In genomic region chr5:143445726-143446125, GRCh38 we compare ENCODE assay signal across 2 cellular contexts.
A peak's percentile ranks its signal among the peaks of the same experiment; 100 is the strongest.
TF ChIP-seq lines count a peak whose summit lies in the region.

No MANE protein-coding gene starts in this region.

TF ChIP-seq in HEK293, 187 proteins besides CTCF, POLR2A, EP300 and RAD21 (continued from another document):
- TF ChIP-seq ZNF362 (tag by site-specific recombination; IDR thresholded peaks at IDR 0.05) = 0 out of 2 replicates have a peak, but pooled peaks have one; percentile 16
- TF ChIP-seq BCL11A (tag by site-specific recombination; IDR thresholded peaks at IDR 0.05; ENCODE audit: low read depth) = no peak
- 0 out of 2 replicates have a peak, but pooled peaks have one; percentile 15 for TF ChIP-seq ZBTB44 (tag by site-specific recombination; IDR thresholded peaks at IDR 0.05)
- no peak for TF ChIP-seq ZSCAN23 (tag by site-specific recombination; IDR thresholded peaks at IDR 0.05)

TF ChIP-seq in WTC11, 78 proteins besides CTCF, POLR2A, EP300 and RAD21 (continued from another document):
- no peak for TF ChIP-seq USF2 (CRISPR knock-in tag; IDR thresholded peaks at IDR 0.05)
- no peak for TF ChIP-seq AFF4 (CRISPR knock-in tag; IDR thresholded peaks at IDR 0.05; ENCODE audit: borderline replicate concordance)
- no peak for TF ChIP-seq TP53 (CRISPR knock-in tag; IDR thresholded peaks at IDR 0.05)
- TF ChIP-seq ZSCAN18 (CRISPR knock-in tag; IDR thresholded peaks at IDR 0.05) = no peak
- TF ChIP-seq GABPB1 (CRISPR knock-in tag; IDR thresholded peaks at IDR 0.05) = no peak
- TF ChIP-seq CDX4 (CRISPR knock-in tag; IDR thresholded peaks at IDR 0.05; ENCODE audit: borderline replicate concordance) = no peak
- TF ChIP-seq HMGA2 (CRISPR knock-in tag; IDR thresholded peaks at IDR 0.05) = no peak
- TF ChIP-seq USF1 (CRISPR knock-in tag; IDR thresholded peaks at IDR 0.05) = no peak
- TF ChIP-seq ATF1 (CRISPR knock-in tag; IDR thresholded peaks at IDR 0.05) = no peak
- TF ChIP-seq ZNF512 (CRISPR knock-in tag; IDR thresholded peaks at IDR 0.05; ENCODE audit: borderline replicate concordance) = no peak
- no peak for TF ChIP-seq NFYB (CRISPR knock-in tag; conservative IDR thresholded peaks at IDR 0.05; ENCODE audit: low read depth)
- TF ChIP-seq NFATC4 (CRISPR knock-in tag; IDR thresholded peaks at IDR 0.05) = no peak
- TF ChIP-seq EMX1 (CRISPR knock-in tag; IDR thresholded peaks at IDR 0.05) = no peak
- TF ChIP-seq TEAD1 (CRISPR knock-in tag; IDR thresholded peaks at IDR 0.05) = no peak
- no peak for TF ChIP-seq ZBTB43 (CRISPR knock-in tag; IDR thresholded peaks at IDR 0.05)
- TF ChIP-seq ZNF532 (CRISPR knock-in tag; IDR thresholded peaks at IDR 0.05; ENCODE audit: borderline replicate concordance) = no peak
- no peak for TF ChIP-seq ATF2 (CRISPR knock-in tag; IDR thresholded peaks at IDR 0.05; ENCODE audit: borderline replicate concordance, low read depth)
